In the genomic region with DNA sequence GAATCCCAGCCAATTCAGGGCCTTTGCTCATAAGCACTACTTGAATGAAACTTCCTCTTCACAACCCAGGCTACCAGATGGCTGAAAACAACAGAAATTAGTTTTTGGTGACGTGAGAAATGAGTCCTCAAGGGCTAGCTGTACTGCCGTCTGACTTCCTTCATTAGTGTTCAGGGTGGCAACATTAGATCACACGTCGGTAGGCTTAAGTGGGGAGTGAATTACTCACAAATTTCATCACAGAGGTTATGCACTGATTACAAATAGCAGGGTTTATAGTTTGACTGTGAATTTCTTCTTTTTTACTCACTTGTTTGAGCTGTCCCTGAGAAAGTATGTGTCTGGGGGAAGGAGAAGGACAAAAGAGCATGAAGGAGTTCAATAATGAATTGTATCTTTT, we compare ENCODE assay signal across 14 cellular contexts.
DNase-seq lines count a peak whose midpoint lies in the region; ATAC-seq and TF ChIP-seq lines count a peak whose summit lies in the region.
"Had no signal": no experiment of that assay in that cellular context is flagged by ENCODE, and none has a peak within 500 bp of the region (broad histone marks: within the 10 kb centered on the region; RNA-seq: fewer than 3 reads in every experiment).

No MANE protein-coding gene starts in this region.

- CTCF ChIA-PET in activated B cell treated with CpG ODN at 0.5 μM for 24 hours (lab: Charles Lee): no interaction called here
- CTCF ChIA-PET in Caco-2 (lab: Charles Lee): no interaction called here

- H3K9me3 Mint-ChIP-seq in activated B cell treated with CpG ODN at 0.5 μM for 24 hours (no peaks in the 10 kb centered on the region), Caco-2 (ENCODE audit: unreplicated experiment) (no peaks in the 10 kb centered on the region), endodermal cell (no peaks in the 10 kb centered on the region)
- H3K9me3 Mint-ChIP-seq: activated naive CD4-positive, alpha-beta T cell treated with anti-CD3 and anti-CD28 coated beads, Interleukin-2, amount 50 U/mL, for 72 hours had no signal

- no peaks in the 10 kb centered on the region for H3K27me3 ChIP-seq in Caco-2 (replicated peaks; ENCODE audit: control insufficient read depth, insufficient read depth, low read length)
- no peaks in the 10 kb centered on the region for H3K27me3 ChIP-seq in endodermal cell (ENCODE audit: control insufficient read depth, insufficient read depth, low read length, poor library complexity, severe bottlenecking)
- H3K27me3 ChIP-seq: BE2C, esophagus muscularis mucosa had no signal

- no peaks in the 10 kb centered on the region for H3K36me3 ChIP-seq in Caco-2 (ENCODE audit: control insufficient read depth, insufficient read depth, low read length)
- no peaks in the 10 kb centered on the region for H3K36me3 ChIP-seq in endodermal cell (ENCODE audit: control insufficient read depth, insufficient read depth, low read length)
- H3K36me3 ChIP-seq: BE2C, esophagus muscularis mucosa, HAP-1 had no signal

- H3K27ac Mint-ChIP-seq in activated B cell treated with CpG ODN at 0.5 μM for 24 hours: no peak overlapping the region
- no peak overlapping the region for H3K27ac Mint-ChIP-seq in Caco-2 (ENCODE audit: unreplicated experiment)
- H3K27ac Mint-ChIP-seq in endodermal cell: no peak overlapping the region
- H3K27ac Mint-ChIP-seq: activated naive CD4-positive, alpha-beta T cell treated with anti-CD3 and anti-CD28 coated beads, Interleukin-2, amount 50 U/mL, for 72 hours had no signal

- H3K36me3 Mint-ChIP-seq in activated B cell treated with CpG ODN at 0.5 μM for 24 hours (ENCODE audit: low read depth) (no peaks in the 10 kb centered on the region), Caco-2 (ENCODE audit: insufficient read depth, unreplicated experiment) (no peaks in the 10 kb centered on the region), endodermal cell (ENCODE audit: low read depth) (no peaks in the 10 kb centered on the region)
- H3K36me3 Mint-ChIP-seq: activated naive CD4-positive, alpha-beta T cell treated with anti-CD3 and anti-CD28 coated beads, Interleukin-2, amount 50 U/mL, for 72 hours had no signal

- H3K4me1 ChIP-seq in Caco-2 (0 out of 2 replicates have a peak, but pooled peaks cover 3% of the 10 kb centered on the region), endodermal cell (ENCODE audit: control insufficient read depth, insufficient read depth, low read length) (no peaks in the 10 kb centered on the region)
- H3K4me1 ChIP-seq: esophagus muscularis mucosa, HAP-1 had no signal

- H3K27me3 Mint-ChIP-seq in activated B cell treated with CpG ODN at 0.5 μM for 24 hours: no peaks in the 10 kb centered on the region
- H3K27me3 Mint-ChIP-seq in Caco-2 (ENCODE audit: insufficient read depth, unreplicated experiment): peaks cover 3% of the 10 kb centered on the region
- no peaks in the 10 kb centered on the region for H3K27me3 Mint-ChIP-seq in endodermal cell (ENCODE audit: insufficient read depth)

- intact Hi-C loops in activated B cell treated with CpG ODN at 0.5 μM for 24 hours (cut with micrococcal nuclease) (no loop called here), Caco-2 (cut with micrococcal nuclease; ENCODE audit: unreplicated experiment) (loop anchor here (2.0 kb wide), 1 partner anchor 34 kb away; no protein-coding TSS in a partner anchor)

- H3K9me3 ChIP-seq in Caco-2 (no peaks in the 10 kb centered on the region), endodermal cell (ENCODE audit: control insufficient read depth, low read length) (no peaks in the 10 kb centered on the region)
- H3K9me3 ChIP-seq: BE2C, esophagus muscularis mucosa, HAP-1 had no signal

- peak; percentile 73 for ATAC-seq in GM19397 (IDR thresholded peaks at IDR 0.05; ENCODE audit: unreplicated experiment)
- peak; percentile 95 for ATAC-seq in HG03103 (IDR thresholded peaks at IDR 0.05; ENCODE audit: low read depth, unreplicated experiment)
- peak; percentile 66 for ATAC-seq in activated B cell treated with CpG ODN at 0.5 μM for 24 hours (ENCODE audit: low read depth)
- ATAC-seq: activated naive CD4-positive, alpha-beta T cell treated with anti-CD3 and anti-CD28 coated beads, Interleukin-2, amount 50 U/mL, for 72 hours had no signal

- no TSS peak for BruUV-seq in Caco-2 (replicated peaks; lab: Mats Ljungman, UMichigan)

- H3K9ac ChIP-seq in endodermal cell (ENCODE audit: extremely low read depth, low read length, poor library complexity, severe bottlenecking): no peak overlapping the region

- no peak overlapping the region for H3K27ac ChIP-seq in endodermal cell (ENCODE audit: low read depth, low read length)
- H3K27ac ChIP-seq: esophagus muscularis mucosa had no signal

- DNase-seq in EH (ENCODE audit: low read depth) (peak; percentile 10), activated B cell treated with CpG ODN at 0.5 μM for 24 hours (no peak), glomerular visceral epithelial cell (ENCODE audit: extremely low spot score) (no peak), putamen (ENCODE audit: low spot score) (no peak), Caco-2 (no peak), endodermal cell (no peak)
- DNase-seq: BE2C; NCI-H1048; stimulated activated CD4-positive, alpha-beta T cell treated with anti-CD3 and anti-CD28 coated beads, Interleukin-4, amount 100 ng/mL, for 4 hours had no signal

- 82 to 100% methylated on average over 4 of the region's 4 CpGs for WGBS in endodermal cell (ENCODE audit: insufficient coverage in 1 of 2, insufficient read length in 1 of 2), 2 experiments

- no peaks in the 10 kb centered on the region for H3K4me1 Mint-ChIP-seq in activated B cell treated with CpG ODN at 0.5 μM for 24 hours
- H3K4me1 Mint-ChIP-seq in Caco-2 (ENCODE audit: low read depth, unreplicated experiment): peaks cover 7% of the 10 kb centered on the region
- peaks cover 12% of the 10 kb centered on the region for H3K4me1 Mint-ChIP-seq in endodermal cell

- H3K4me3 Mint-ChIP-seq in activated B cell treated with CpG ODN at 0.5 μM for 24 hours: no peak overlapping the region
- H3K4me3 Mint-ChIP-seq in Caco-2 (ENCODE audit: unreplicated experiment): no peak overlapping the region
- no peak overlapping the region for H3K4me3 Mint-ChIP-seq in endodermal cell

- POLR2A ChIA-PET in activated B cell treated with CpG ODN at 0.5 μM for 24 hours (lab: Charles Lee) (no interaction called here), Caco-2 (lab: Charles Lee) (no interaction called here)

- H3K4me3 ChIP-seq in Caco-2 (ENCODE audit: low read depth, low read length) (no peak overlapping the region), endodermal cell (ENCODE audit: low read length) (no peak overlapping the region)
- H3K4me3 ChIP-seq: esophagus muscularis mucosa, HAP-1 had no signal

- no peak for TF ChIP-seq CTCF in activated B cell treated with CpG ODN at 0.5 μM for 24 hours (IDR thresholded peaks at IDR 0.05)
- TF ChIP-seq CTCF in Caco-2 (IDR thresholded peaks at IDR 0.05; ENCODE audit: insufficient read depth in 1 of 2, low read depth in 1 of 2, low read length in 1 of 2, severe bottlenecking in 1 of 2, unreplicated experiment in 1 of 2): no peak
- TF ChIP-seq CTCF in endodermal cell (conservative IDR thresholded peaks at IDR 0.05): no peak
